In genomic region chr6:84422380-84422968, GRCh38 we compare ENCODE assay signal across 9 cellular contexts.
DNase-seq lines count a peak whose midpoint lies in the region; ATAC-seq and TF ChIP-seq lines count a peak whose summit lies in the region.
"Had no signal": no experiment of that assay in that cellular context is flagged by ENCODE, and none has a peak within 500 bp of the region (broad histone marks: within the 10 kb centered on the region; RNA-seq: fewer than 3 reads in every experiment).

No MANE protein-coding gene starts in this region.

- no peak overlapping the region for H3K4me3 ChIP-seq in BE2C (ENCODE audit: low read depth, low read length)
- H3K4me3 ChIP-seq in spleen: no peak overlapping the region
- no peak overlapping the region for H3K4me3 ChIP-seq in stomach

- DNase-seq in BE2C: peak; percentile 71
- DNase-seq in HUDEP-2 (lab: John Stamatoyannopoulos, UW; ENCODE audit: unreplicated experiment in 76 of 76): peak in 52 of 76 experiments; percentile 5 to 83 (median 42)
- peak; percentile 82 for DNase-seq in WTC11 (ENCODE audit: low spot score)
- DNase-seq in left cardiac atrium: peak; percentile 58
- no peak for DNase-seq in spleen
- DNase-seq in stomach: no peak
- no peak for DNase-seq in DMS79 treated with DMSO at 0.1 percent for 48 hours (lab: John Stamatoyannopoulos, UW)

- TF ChIP-seq POLR2A in spleen (IDR thresholded peaks at IDR 0.05) (no peak), stomach (IDR thresholded peaks at IDR 0.05) (no peak)

- TF ChIP-seq CTCF in BE2C (IDR thresholded peaks at IDR 0.05; ENCODE audit: low read depth, low read length) (peak; percentile 94), WTC11 (IDR thresholded peaks at IDR 0.05) (peak; percentile 95), spleen (IDR thresholded peaks at IDR 0.05 in 8 of 11, conservative IDR thresholded peaks at IDR 0.05 in 3 of 11) (peak in 7 of 11 experiments; percentile 22 to 54 (median 38)), stomach (IDR thresholded peaks at IDR 0.05) (peak in 2 of 7 experiments; percentile 18 to 23)

- no peak for TF ChIP-seq EP300 in stomach (IDR thresholded peaks at IDR 0.05)

- no peaks in the 10 kb centered on the region for H3K36me3 ChIP-seq in BE2C
- no peaks in the 10 kb centered on the region for H3K36me3 ChIP-seq in spleen
- no peaks in the 10 kb centered on the region for H3K36me3 ChIP-seq in stomach

- H3K27ac ChIP-seq in spleen (no peak overlapping the region), stomach (no peak overlapping the region)

- POLR2A ChIA-PET in WTC11 (lab: Charles Lee): interaction anchor here (0.5 kb wide), 1 partner anchor 25 kb away, joined by 3 read pairs; no protein-coding TSS in a partner anchor

- H3K9me3 Mint-ChIP-seq in WTC11: no peaks in the 10 kb centered on the region

- H3K36me3 Mint-ChIP-seq in WTC11: no peaks in the 10 kb centered on the region
- H3K36me3 Mint-ChIP-seq: IgD-negative memory B cell had no signal

- ATAC-seq in GM18907 (IDR thresholded peaks at IDR 0.05; ENCODE audit: unreplicated experiment): peak; percentile 68
- peak; percentile 98 for ATAC-seq in WTC11
- ATAC-seq in left cardiac atrium: peak; percentile 93 to 96

- H3K27ac Mint-ChIP-seq in WTC11: no peak overlapping the region
- H3K27ac Mint-ChIP-seq: IgD-negative memory B cell had no signal

- 8 to 10% (median 9%) methylated on average over 13 of the region's 13 CpGs for WGBS in spleen, 5 donors
- 10 to 14% (median 12%) methylated on average over 13 of the region's 13 CpGs for WGBS in stomach, 5 donors

- intact Hi-C loops in left cardiac atrium (cut with DNase I) (loop anchor here in 1 of 2 donors (5.0 kb wide), 1 partner anchor 350 kb away; no protein-coding TSS in a partner anchor), spleen (cut with DNase I; ENCODE audit: low total_unique reads) (no loop called here), stomach (cut with DNase I; ENCODE audit: low total_unique reads) (no loop called here)

- peaks cover 53% of the 10 kb centered on the region for H3K27me3 ChIP-seq in BE2C
- peaks cover 0 to 35% (median 0%) of the 10 kb centered on the region in 7 donors for H3K27me3 ChIP-seq in spleen (replicated peaks in 1 of 7)
- peaks cover 0 to 48% (median 4%) of the 10 kb centered on the region in 3 donors for H3K27me3 ChIP-seq in stomach

- H3K27me3 Mint-ChIP-seq in WTC11 (ENCODE audit: low read depth): no peaks in the 10 kb centered on the region

- no peak overlapping the region for H3K4me3 Mint-ChIP-seq in WTC11
- H3K4me3 Mint-ChIP-seq: IgD-negative memory B cell had no signal

- peaks cover 26% of the 10 kb centered on the region for H3K4me1 Mint-ChIP-seq in WTC11
- H3K4me1 Mint-ChIP-seq: IgD-negative memory B cell had no signal

- CTCF ChIA-PET in WTC11 (lab: Charles Lee): interaction anchor here (0.6 to 2.4 kb wide), 69 partner anchors 9 to 901 kb away, joined by 3 to 25 read pairs (median 4); partner anchors contain the start of gene CYB5R4

- no peaks in the 10 kb centered on the region for H3K9me3 ChIP-seq in BE2C
- H3K9me3 ChIP-seq in spleen: no peaks in the 10 kb centered on the region
- H3K9me3 ChIP-seq in stomach: no peaks in the 10 kb centered on the region

- no peaks in the 10 kb centered on the region for H3K4me1 ChIP-seq in BE2C
- H3K4me1 ChIP-seq in spleen: no peaks in the 10 kb centered on the region
- H3K4me1 ChIP-seq in stomach: no peaks in the 10 kb centered on the region

TF ChIP-seq in WTC11, 78 proteins besides CTCF, POLR2A, EP300 and RAD21:
- no peak for TF ChIP-seq PRRX2 (CRISPR knock-in tag; IDR thresholded peaks at IDR 0.05)
- no peak for TF ChIP-seq ZNF121 (CRISPR knock-in tag; IDR thresholded peaks at IDR 0.05)
- no peak for TF ChIP-seq SP1 (CRISPR knock-in tag; conservative IDR thresholded peaks at IDR 0.05)
- TF ChIP-seq ZNF263 (CRISPR knock-in tag; IDR thresholded peaks at IDR 0.05; ENCODE audit: low read depth): no peak
- TF ChIP-seq RELA (CRISPR knock-in tag; IDR thresholded peaks at IDR 0.05; ENCODE audit: borderline replicate concordance): no peak
- no peak for TF ChIP-seq GRHL2 (CRISPR knock-in tag; IDR thresholded peaks at IDR 0.05; ENCODE audit: insufficient replicate concordance, severe bottlenecking)
- no peak for TF ChIP-seq NFYB (CRISPR knock-in tag; conservative IDR thresholded peaks at IDR 0.05; ENCODE audit: low read depth)
- TF ChIP-seq AR (CRISPR knock-in tag; IDR thresholded peaks at IDR 0.05): no peak
- no peak for TF ChIP-seq ATF1 (CRISPR knock-in tag; IDR thresholded peaks at IDR 0.05)
- TF ChIP-seq STAT6 (CRISPR knock-in tag; conservative IDR thresholded peaks at IDR 0.05; ENCODE audit: low read depth): no peak
- TF ChIP-seq ZBTB21 (CRISPR knock-in tag; IDR thresholded peaks at IDR 0.05; ENCODE audit: borderline replicate concordance): no peak

Comparison
In these comparisons a context has a peak if more than half of its experiments do, and no peak if none do; other contexts are left out.
1. DNase-seq: peak in BE2C (single experiment), HUDEP-2 (52 of 76), WTC11 (single experiment) and left cardiac atrium (single experiment); none in spleen (single experiment), stomach (single experiment) and DMS79 treated with DMSO at 0.1 percent for 48 hours (single experiment).
2. Peak in every context shown above with its lines, with median percentiles within 50 percentile points of each other: ATAC-seq.